Comparison of ENCODE assay signal across 11 cellular contexts in the genomic region with DNA sequence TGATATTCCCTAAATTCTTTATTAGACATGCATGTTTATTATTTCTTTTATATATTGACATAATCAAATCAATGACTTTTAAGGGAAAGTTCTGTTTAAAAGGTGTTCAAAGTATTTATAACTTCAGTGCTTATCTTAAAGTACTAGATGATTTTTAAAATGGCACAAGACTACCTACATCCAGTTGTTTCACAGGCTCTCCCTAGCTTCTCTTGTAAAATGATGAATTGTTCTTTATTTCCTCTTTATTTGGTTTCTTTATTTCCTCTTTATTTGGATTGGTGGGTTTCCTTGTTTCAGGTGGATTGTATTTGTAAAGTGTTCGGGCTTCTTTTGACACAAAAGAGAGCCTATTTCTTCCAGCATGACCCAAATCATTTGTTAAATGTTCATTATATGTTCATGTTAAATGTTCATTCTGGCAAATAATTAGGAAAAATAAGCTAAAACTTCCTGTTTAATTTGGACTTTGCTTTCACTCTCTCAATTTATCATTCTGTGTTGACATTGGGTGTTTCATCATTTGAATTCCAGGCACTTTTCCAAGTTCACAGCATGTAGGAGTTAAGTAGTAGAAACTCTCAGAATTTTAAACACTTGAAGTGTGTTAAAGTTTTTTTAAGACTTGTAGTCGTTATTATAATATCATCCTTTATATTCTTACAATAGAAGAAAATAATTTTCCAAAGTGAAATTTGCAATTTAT. TPM values are rescaled to one million over a fixed set of nuclear protein-coding genes. Genes with fewer than 3 reads are reported as not detected.
DNase-seq lines count a peak whose midpoint lies in the region.
"Had no signal": no experiment of that assay in that cellular context is flagged by ENCODE, and none has a peak within 500 bp of the region (broad histone marks: within the 10 kb centered on the region; RNA-seq: fewer than 3 reads in every experiment).

No MANE protein-coding gene starts in this region.

- H3K4me3 ChIP-seq in endocrine pancreas (ENCODE audit: control insufficient read depth, insufficient read depth, low read length) = peak overlapping the region; percentile 61
- H3K4me3 ChIP-seq: HAP-1 had no signal

- H3K9ac ChIP-seq in endocrine pancreas (ENCODE audit: control insufficient read depth, insufficient read depth, low read length) = no peak overlapping the region

- no peaks in the 10 kb centered on the region for H3K27me3 ChIP-seq in endocrine pancreas (ENCODE audit: control insufficient read depth, insufficient read depth, low read length)

- in situ Hi-C loops in G401 (cut with HindIII; ENCODE audit: low sequenced_read_pairs) = no loop called here

- H3K9me3 ChIP-seq in endocrine pancreas (ENCODE audit: control insufficient read depth, low read length) = no peaks in the 10 kb centered on the region
- H3K9me3 ChIP-seq: HAP-1 had no signal

- H3K36me3 ChIP-seq in endocrine pancreas (ENCODE audit: control insufficient read depth, insufficient read depth, low read length) = no peaks in the 10 kb centered on the region
- H3K36me3 ChIP-seq: HAP-1 had no signal

- DNase-seq in DMS 273 (lab: John Stamatoyannopoulos, UW; ENCODE audit: unreplicated experiment) = peak; percentile 69
- peak; percentile 31 for DNase-seq in NCI-H460 (ENCODE audit: extremely low read depth, low read depth)
- DNase-seq in myocyte (ENCODE audit: low read depth) = peak; percentile 53
- DNase-seq in CD1c-positive myeloid dendritic cell (ENCODE audit: extremely low spot score) = no peak
- no peak for DNase-seq in G401 (ENCODE audit: low spot score)
- no peak for DNase-seq in cerebellar nuclear complex (lab: John Stamatoyannopoulos, UW)
- DNase-seq in NCI-H1417 treated with DMSO at 0.1 percent for 48 hours (lab: John Stamatoyannopoulos, UW) = no peak
- DNase-seq: activated CD4-positive, alpha-beta memory T cell treated with anti-CD3 and anti-CD28 coated beads for 36 hours; NCI-H1930 had no signal

- peaks cover 5% of the 10 kb centered on the region for H3K4me1 ChIP-seq in endocrine pancreas (ENCODE audit: control insufficient read depth, insufficient read depth, low read length)
- H3K4me1 ChIP-seq: HAP-1 had no signal

RNA-seq across cellular contexts. Expression of a gene that starts 24.6 kb away (rescaled TPM):
- total RNA-seq in NCI-H460 (2014; rRNA removed; shearing (Covaris generic)) = not detected in 2 replicates
- not detected in 2 replicates for polyA plus RNA-seq in NCI-H460 (2014; cell fraction: nucleus; rRNA removed)
- total RNA-seq in myocyte = 5.2 and 18.3 TPM in 2 replicates
- 9.4 TPM for polyA plus RNA-seq in myocyte (2012)
- not detected in 2 replicates for total RNA-seq in G401 (2014; rRNA removed; shearing (Covaris generic))
- total RNA-seq: activated CD4-positive, alpha-beta memory T cell treated with anti-CD3 and anti-CD28 coated beads for 36 hours had no signal

Comparison
In these comparisons a context has a peak if more than half of its experiments do, and no peak if none do; other contexts are left out.
1. DNase-seq: peak in DMS 273 (single experiment), NCI-H460 (single experiment) and myocyte (single experiment); none in CD1c-positive myeloid dendritic cell (single experiment), G401 (single experiment), cerebellar nuclear complex (0 of 2) and NCI-H1417 treated with DMSO at 0.1 percent for 48 hours (single experiment).